Comparison of ENCODE assay signal across 35 cellular contexts in genomic region chr9:33407061-33407460, GRCh38. TPM values are rescaled to one million over a fixed set of nuclear protein-coding genes. Genes with fewer than 3 reads are reported as not detected.
"Had no signal": no experiment of that assay in that cellular context is flagged by ENCODE, and none has a peak within 500 bp of the region (broad histone marks: within the 10 kb centered on the region; RNA-seq: fewer than 3 reads in every experiment).

No MANE protein-coding gene starts in this region.

- H3K4me3 Mint-ChIP-seq: activated CD4-positive, alpha-beta memory T cell treated with anti-CD3 and anti-CD28 coated beads for 36 hours; activated CD4-positive, alpha-beta T cell treated with anti-CD3 and anti-CD28 coated beads for 36 hours; activated CD4-positive, alpha-beta T cell treated with anti-CD3 and anti-CD28 coated beads, Interleukin-2, amount 10 ng/mL, durations not matched to agents 24 days and 14 days; activated CD8-positive, alpha-beta memory T cell treated with anti-CD3 and anti-CD28 coated beads, Interleukin-2, amount 10 ng/mL, durations not matched to agents 7 days and 5 days; activated CD8-positive, alpha-beta T cell treated with anti-CD3 and anti-CD28 coated beads, Interleukin-2, amount 10 ng/mL, durations not matched to agents 7 days and 5 days; activated naive CD4-positive, alpha-beta T cell treated with anti-CD3 and anti-CD28 coated beads for 36 hours; activated naive CD8-positive, alpha-beta T cell; activated T-helper 1 cell treated with anti-CD3 and anti-CD28 coated beads, Interleukin-12 subunit alpha, Interleukin-12 subunit beta, Interleukin-2, Interleukin-4 antibody, amounts not matched to agents 30 ng/mL and 10 ng/mL and 1 ng/mL, durations not matched to agents 14 hours and 24 hours and 36 hours; central memory CD8-positive, alpha-beta T cell; effector memory CD8-positive, alpha-beta T cell had no signal

- ATAC-seq: activated CD4-positive, alpha-beta T cell treated with anti-CD3 and anti-CD28 coated beads for 36 hours; activated CD8-positive, alpha-beta memory T cell treated with anti-CD3 and anti-CD28 coated beads, Interleukin-2, amount 10 ng/mL, durations not matched to agents 7 days and 5 days; activated CD8-positive, alpha-beta T cell treated with anti-CD3 and anti-CD28 coated beads, Interleukin-2, amount 10 ng/mL, durations not matched to agents 7 days and 5 days; effector memory CD8-positive, alpha-beta T cell; foreskin keratinocyte; gastrocnemius medialis; heart left ventricle had no signal

- H3K27ac ChIP-seq: brain microvascular endothelial cell, esophagus muscularis mucosa, foreskin keratinocyte, gastrocnemius medialis, heart left ventricle had no signal

- H3K4me3 ChIP-seq: esophagus muscularis mucosa, gastrocnemius medialis, heart left ventricle had no signal

- H3K36me3 Mint-ChIP-seq: activated CD4-positive, alpha-beta memory T cell treated with anti-CD3 and anti-CD28 coated beads for 36 hours; activated CD8-positive, alpha-beta memory T cell treated with anti-CD3 and anti-CD28 coated beads, Interleukin-2, amount 10 ng/mL, durations not matched to agents 7 days and 5 days; activated naive CD8-positive, alpha-beta T cell had no signal

- DNase-seq: activated CD4-positive, alpha-beta memory T cell treated with anti-CD3 and anti-CD28 coated beads for 36 hours; activated CD4-positive, alpha-beta T cell treated with anti-CD3 and anti-CD28 coated beads for 36 hours; activated CD4-positive, alpha-beta T cell treated with anti-CD3 and anti-CD28 coated beads, Interleukin-2, amount 10 ng/mL, durations not matched to agents 24 days and 14 days; activated CD4-positive, CD25-positive, alpha-beta regulatory T cell; activated CD4-positive, CD25-positive, alpha-beta regulatory T cell treated with anti-CD3 and anti-CD28 coated beads, Interleukin-2, amount 50 U/mL, for 72 hours; activated CD8-positive, alpha-beta memory T cell treated with anti-CD3 and anti-CD28 coated beads, Interleukin-2, amount 10 ng/mL, durations not matched to agents 7 days and 5 days; activated CD8-positive, alpha-beta memory T cell treated with anti-CD3 and anti-CD28 coated beads, Interleukin-2, amount 50 U/mL, for 4 hours; activated CD8-positive, alpha-beta T cell treated with anti-CD3 and anti-CD28 coated beads, Interleukin-2, amount 10 ng/mL, durations not matched to agents 7 days and 5 days; activated effector memory CD4-positive, alpha-beta T cell treated with anti-CD3 and anti-CD28 coated beads, Interleukin-2, amount 50 U/mL, for 16 hours; activated naive CD4-positive, alpha-beta T cell treated with anti-CD3 and anti-CD28 coated beads for 36 hours; activated T-cell treated with anti-CD3 and anti-CD28 coated beads, Interleukin-2, amount 50 U/mL, for 1 hour; activated T-cell treated with anti-CD3 and anti-CD28 coated beads, Interleukin-2, amount 50 U/mL, for 48 hours; amniotic stem cell; anterior cingulate cortex; brain microvascular endothelial cell; cortex of kidney; dermis blood vessel endothelial cell; effector CD4-positive, alpha-beta T cell; effector memory CD8-positive, alpha-beta T cell; erythroblast; foreskin keratinocyte; gastrocnemius medialis; glutamatergic neuron; T-helper 1 cell; T-helper 2 cell had no signal

- H3K9me3 ChIP-seq: esophagus muscularis mucosa, gastrocnemius medialis, heart left ventricle had no signal

- H3K36me3 ChIP-seq: brain microvascular endothelial cell, esophagus muscularis mucosa, gastrocnemius medialis had no signal

- H3K27me3 ChIP-seq: brain microvascular endothelial cell, esophagus muscularis mucosa, foreskin keratinocyte, gastrocnemius medialis, heart left ventricle had no signal

- FAIRE-seq: astrocyte, bronchial epithelial cell, colon had no signal

- H3K27me3 Mint-ChIP-seq: activated CD4-positive, alpha-beta memory T cell treated with anti-CD3 and anti-CD28 coated beads for 36 hours; activated CD4-positive, alpha-beta T cell treated with anti-CD3 and anti-CD28 coated beads for 36 hours; activated CD8-positive, alpha-beta memory T cell treated with anti-CD3 and anti-CD28 coated beads, Interleukin-2, amount 10 ng/mL, durations not matched to agents 7 days and 5 days; activated naive CD8-positive, alpha-beta T cell; central memory CD8-positive, alpha-beta T cell; effector memory CD8-positive, alpha-beta T cell had no signal

- H3K27ac Mint-ChIP-seq: activated CD4-positive, alpha-beta memory T cell treated with anti-CD3 and anti-CD28 coated beads for 36 hours; activated CD4-positive, alpha-beta T cell treated with anti-CD3 and anti-CD28 coated beads for 36 hours; activated CD4-positive, alpha-beta T cell treated with anti-CD3 and anti-CD28 coated beads, Interleukin-2, amount 10 ng/mL, durations not matched to agents 24 days and 14 days; activated CD8-positive, alpha-beta memory T cell treated with anti-CD3 and anti-CD28 coated beads, Interleukin-2, amount 10 ng/mL, durations not matched to agents 7 days and 5 days; activated CD8-positive, alpha-beta T cell treated with anti-CD3 and anti-CD28 coated beads, Interleukin-2, amount 10 ng/mL, durations not matched to agents 7 days and 5 days; activated naive CD4-positive, alpha-beta T cell treated with anti-CD3 and anti-CD28 coated beads for 36 hours; activated naive CD8-positive, alpha-beta T cell; activated T-helper 1 cell treated with anti-CD3 and anti-CD28 coated beads, Interleukin-12 subunit alpha, Interleukin-12 subunit beta, Interleukin-2, Interleukin-4 antibody, amounts not matched to agents 30 ng/mL and 10 ng/mL and 1 ng/mL, durations not matched to agents 14 hours and 24 hours and 36 hours; activated T-helper 2 cell treated with anti-CD3 and anti-CD28 coated beads, Interferon-gamma antibody, Interleukin-2, Interleukin-4, amounts not matched to agents 10 μg/mL and 5 μg/mL and 100 μg/mL, durations not matched to agents 14 hours and 24 hours and 36 hours had no signal

- H3K9me3 Mint-ChIP-seq: activated CD4-positive, alpha-beta memory T cell treated with anti-CD3 and anti-CD28 coated beads for 36 hours; activated CD4-positive, alpha-beta T cell treated with anti-CD3 and anti-CD28 coated beads, Interleukin-2, amount 10 ng/mL, durations not matched to agents 24 days and 14 days; activated naive CD4-positive, alpha-beta T cell treated with anti-CD3 and anti-CD28 coated beads for 36 hours; activated T-helper 1 cell treated with anti-CD3 and anti-CD28 coated beads, Interleukin-12 subunit alpha, Interleukin-12 subunit beta, Interleukin-2, Interleukin-4 antibody, amounts not matched to agents 30 ng/mL and 10 ng/mL and 1 ng/mL, durations not matched to agents 14 hours and 24 hours and 36 hours; activated T-helper 2 cell treated with anti-CD3 and anti-CD28 coated beads, Interferon-gamma antibody, Interleukin-2, Interleukin-4, amounts not matched to agents 10 μg/mL and 5 μg/mL and 100 μg/mL, durations not matched to agents 14 hours and 24 hours and 36 hours; central memory CD8-positive, alpha-beta T cell; effector memory CD8-positive, alpha-beta T cell had no signal

- H3K4me1 Mint-ChIP-seq: activated CD8-positive, alpha-beta memory T cell treated with anti-CD3 and anti-CD28 coated beads, Interleukin-2, amount 10 ng/mL, durations not matched to agents 7 days and 5 days; central memory CD8-positive, alpha-beta T cell had no signal

RNA-seq across cellular contexts. Expression of gene AQP7, which starts 4.7 kb away (rescaled TPM):
- total RNA-seq: activated CD4-positive, alpha-beta T cell treated with anti-CD3 and anti-CD28 coated beads for 36 hours; activated CD4-positive, alpha-beta T cell treated with anti-CD3 and anti-CD28 coated beads, Interleukin-2, amount 10 ng/mL, durations not matched to agents 24 days and 14 days; activated CD8-positive, alpha-beta memory T cell treated with anti-CD3 and anti-CD28 coated beads for 36 hours; activated CD8-positive, alpha-beta memory T cell treated with anti-CD3 and anti-CD28 coated beads, Interleukin-2, amount 10 ng/mL, durations not matched to agents 7 days and 5 days; activated CD8-positive, alpha-beta T cell treated with anti-CD3 and anti-CD28 coated beads, Interleukin-2, amount 10 ng/mL, durations not matched to agents 7 days and 5 days; activated naive CD4-positive, alpha-beta T cell treated with anti-CD3 and anti-CD28 coated beads for 36 hours; activated T-helper 1 cell treated with anti-CD3 and anti-CD28 coated beads, Interleukin-12 subunit alpha, Interleukin-12 subunit beta, Interleukin-2, Interleukin-4 antibody, amounts not matched to agents 30 ng/mL and 10 ng/mL and 1 ng/mL, durations not matched to agents 14 hours and 24 hours and 36 hours; activated T-helper 2 cell treated with anti-CD3 and anti-CD28 coated beads, Interferon-gamma antibody, Interleukin-2, Interleukin-4, amounts not matched to agents 10 μg/mL and 5 μg/mL and 100 μg/mL, durations not matched to agents 14 hours and 24 hours and 36 hours; bronchial epithelial cell; dermis blood vessel endothelial cell; foreskin keratinocyte had no signal
- polyA plus RNA-seq: foreskin keratinocyte had no signal
